ENCODE assay signal across 8 cellular contexts in genomic region chr19:10780368-10780767, GRCh38. TPM values are rescaled to one million over a fixed set of nuclear protein-coding genes. Genes with fewer than 3 reads are reported as not detected.
A peak's percentile ranks its signal among the peaks of the same experiment; 100 is the strongest.
DNase-seq lines count a peak whose midpoint lies in the region; ATAC-seq, FAIRE-seq and TF ChIP-seq lines count a peak whose summit lies in the region.

No MANE protein-coding gene starts in this region.

- H3K36me3 Mint-ChIP-seq in WTC11 = peaks cover 56% of the 10 kb centered on the region
- peaks cover 91% of the 10 kb centered on the region for H3K36me3 Mint-ChIP-seq in effector memory CD8-positive, alpha-beta T cell (ENCODE audit: insufficient read depth)

- H3K9me3 Mint-ChIP-seq in WTC11 = no peaks in the 10 kb centered on the region
- no peaks in the 10 kb centered on the region for H3K9me3 Mint-ChIP-seq in effector memory CD8-positive, alpha-beta T cell

- no peak for TF ChIP-seq CTCF in WTC11 (IDR thresholded peaks at IDR 0.05)

- peak overlapping the region; percentile 63 for H3K27ac Mint-ChIP-seq in WTC11
- H3K27ac Mint-ChIP-seq in effector memory CD8-positive, alpha-beta T cell = peak overlapping the region in 1 of 2 donors; percentile 57

- CTCF ChIA-PET in WTC11 (lab: Charles Lee) = interaction anchor here (1.3 kb wide), 1 partner anchor 84 kb away, joined by 5 read pairs; no protein-coding TSS in a partner anchor

- no peak overlapping the region for H3K4me3 Mint-ChIP-seq in WTC11
- no peak overlapping the region for H3K4me3 Mint-ChIP-seq in effector memory CD8-positive, alpha-beta T cell

- peak; percentile 89 for FAIRE-seq in H54 (lab: Jason Lieb, UNC)

- DNase-seq in H54 (ENCODE audit: insufficient read length, low spot score) (peak; percentile 80), WTC11 (ENCODE audit: low spot score) (no peak), head of caudate nucleus (peak in 36 of 42 donors; percentile 30 to 86 (median 62)), sciatic nerve (ENCODE audit: low spot score) (peak; percentile 70), AG20443 (ENCODE audit: low spot score) (no peak)
- DNase-seq in effector memory CD8-positive, alpha-beta T cell = no peak
- no peak for DNase-seq in stimulated activated CD4-positive, alpha-beta T cell treated with anti-CD3 and anti-CD28 coated beads, Interleukin-15, amount 100 ng/mL, for 24 hours

- H3K4me1 Mint-ChIP-seq in WTC11 = no peaks in the 10 kb centered on the region
- H3K4me1 Mint-ChIP-seq in effector memory CD8-positive, alpha-beta T cell (ENCODE audit: low read depth in 2 of 2) = peaks cover 9 to 14% of the 10 kb centered on the region in 2 donors

- no peak for TF ChIP-seq POLR2A in H54 (IDR thresholded peaks at IDR 0.05; ENCODE audit: low read depth, low read length)

- H3K27me3 Mint-ChIP-seq in WTC11 (ENCODE audit: low read depth) = no peaks in the 10 kb centered on the region
- H3K27me3 Mint-ChIP-seq in effector memory CD8-positive, alpha-beta T cell = no peaks in the 10 kb centered on the region

- ATAC-seq in WTC11 (no peak), sciatic nerve (peak; percentile 85)
- ATAC-seq in activated CD4-positive, CD25-positive, alpha-beta regulatory T cell treated with anti-CD3 and anti-CD28 coated beads, Interleukin-2, amount 50 U/mL, for 24 hours = no peak
- ATAC-seq in effector memory CD8-positive, alpha-beta T cell (replicated peaks) = no peak

- POLR2A ChIA-PET in WTC11 (lab: Charles Lee) = no interaction called here

- intact Hi-C loops in head of caudate nucleus (cut with DNase I) (no loop called here), sciatic nerve (cut with DNase I) (no loop called here)

TF ChIP-seq in WTC11, 78 proteins besides CTCF, POLR2A, EP300 and RAD21:
- no peak for TF ChIP-seq STAT6 (CRISPR knock-in tag; conservative IDR thresholded peaks at IDR 0.05; ENCODE audit: low read depth)
- TF ChIP-seq ZNF396 (CRISPR knock-in tag; IDR thresholded peaks at IDR 0.05; ENCODE audit: borderline replicate concordance) = no peak
- TF ChIP-seq SP1 (CRISPR knock-in tag; conservative IDR thresholded peaks at IDR 0.05) = no peak
- no peak for TF ChIP-seq ETV6 (CRISPR knock-in tag; IDR thresholded peaks at IDR 0.05)
- TF ChIP-seq MYBL2 (CRISPR knock-in tag; IDR thresholded peaks at IDR 0.05) = no peak
- TF ChIP-seq PREB (CRISPR knock-in tag; IDR thresholded peaks at IDR 0.05; ENCODE audit: borderline replicate concordance) = no peak
- no peak for TF ChIP-seq ATF2 (CRISPR knock-in tag; IDR thresholded peaks at IDR 0.05; ENCODE audit: borderline replicate concordance, low read depth)
- no peak for TF ChIP-seq ZNF425 (CRISPR knock-in tag; conservative IDR thresholded peaks at IDR 0.05)
- no peak for TF ChIP-seq MXD4 (CRISPR knock-in tag; IDR thresholded peaks at IDR 0.05; ENCODE audit: borderline replicate concordance)
- TF ChIP-seq AR (CRISPR knock-in tag; IDR thresholded peaks at IDR 0.05) = no peak
- TF ChIP-seq ZBTB43 (CRISPR knock-in tag; IDR thresholded peaks at IDR 0.05) = no peak
TF ChIP-seq in WTC11: peak in this region for 0.

RNA-seq across cellular contexts. Expression of gene TMED1, which starts 55.6 kb away (rescaled TPM):
- total RNA-seq in WTC11 (2021) = 28.5 to 40.9 TPM (median 40.6 TPM) in 3 replicates
- total RNA-seq in sciatic nerve = 20.0 TPM

Comparison
In these comparisons a context has a peak if more than half of its experiments do, and no peak if none do; other contexts are left out.
1. DNase-seq: peak in H54 (single experiment), head of caudate nucleus (36 of 42) and sciatic nerve (single experiment); none in WTC11 (single experiment), effector memory CD8-positive, alpha-beta T cell (0 of 3), AG20443 (single experiment) and stimulated activated CD4-positive, alpha-beta T cell treated with anti-CD3 and anti-CD28 coated beads, Interleukin-15, amount 100 ng/mL, for 24 hours (single experiment).